9 cellular contexts compared by ENCODE assay signal in the genomic region with DNA sequence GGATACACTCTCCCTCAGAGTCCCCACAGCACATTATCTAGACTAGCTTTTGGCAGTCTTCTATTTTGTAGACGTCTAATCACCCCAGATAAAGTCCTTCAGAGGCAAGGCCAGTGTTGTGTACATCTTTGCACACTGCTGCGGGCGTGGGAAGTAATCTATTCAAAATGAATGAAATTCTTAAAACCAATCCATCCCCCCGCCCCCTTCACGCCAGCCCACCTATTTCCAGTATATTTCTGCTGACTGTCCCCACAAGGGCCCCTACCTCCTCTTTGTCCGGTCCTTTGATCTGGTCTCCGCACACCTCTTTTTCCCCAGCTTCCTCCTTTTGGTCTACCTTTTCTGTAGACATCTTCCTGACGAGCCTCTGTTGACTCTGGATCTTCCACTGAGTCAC. TPM values are rescaled to one million over a fixed set of nuclear protein-coding genes. Genes with fewer than 3 reads are reported as not detected.
DNase-seq lines count a peak whose midpoint lies in the region; FAIRE-seq and TF ChIP-seq lines count a peak whose summit lies in the region.
"Had no signal": no experiment of that assay in that cellular context is flagged by ENCODE, and none has a peak within 500 bp of the region (broad histone marks: within the 10 kb centered on the region; RNA-seq: fewer than 3 reads in every experiment).

No MANE protein-coding gene starts in this region.

- H3K27me3 Mint-ChIP-seq in activated CD4-positive, alpha-beta T cell treated with anti-CD3 and anti-CD28 coated beads, Interleukin-2, amount 10 ng/mL, durations not matched to agents 24 days and 14 days: no peaks in the 10 kb centered on the region

- H3K4me3 ChIP-seq in astrocyte of the cerebellum (ENCODE audit: low read depth, low read length) (peak overlapping the region; percentile 60), lower leg skin (ENCODE audit: low read depth, poor library complexity, severe bottlenecking) (peak overlapping the region; percentile 24)

- DNase-seq in activated CD4-positive, alpha-beta T cell treated with anti-CD3 and anti-CD28 coated beads, Interleukin-2, amount 10 ng/mL, durations not matched to agents 24 days and 14 days: no peak
- DNase-seq in activated CD4-positive, alpha-beta T cell treated with anti-CD3 and anti-CD28 coated beads for 48 hours: no peak
- DNase-seq in astrocyte of the cerebellum (ENCODE audit: low read depth): no peak
- no peak for DNase-seq in lower leg skin (ENCODE audit: low spot score in 2 of 2)
- DNase-seq in DMS79 treated with DMSO at 0.1 percent for 48 hours (lab: John Stamatoyannopoulos, UW): no peak
- DNase-seq in EL: no peak
- DNase-seq in GM19239 (ENCODE audit: insufficient read length, low spot score): no peak

- peaks cover 33% of the 10 kb centered on the region for H3K4me1 Mint-ChIP-seq in activated CD4-positive, alpha-beta T cell treated with anti-CD3 and anti-CD28 coated beads, Interleukin-2, amount 10 ng/mL, durations not matched to agents 24 days and 14 days

- H3K27ac ChIP-seq in temporal lobe (ENCODE audit: low read depth, low read length): peak overlapping the region; percentile 95

- peak overlapping the region; percentile 96 for H3K4me3 Mint-ChIP-seq in activated CD4-positive, alpha-beta T cell treated with anti-CD3 and anti-CD28 coated beads, Interleukin-2, amount 10 ng/mL, durations not matched to agents 24 days and 14 days

- 80 to 82% methylated on average over 8 of the region's 8 CpGs for WGBS in lower leg skin, 2 donors

- intact Hi-C loops in activated CD4-positive, alpha-beta T cell treated with anti-CD3 and anti-CD28 coated beads, Interleukin-2, amount 10 ng/mL, durations not matched to agents 24 days and 14 days (cut with micrococcal nuclease): loop anchor here (5.0 kb wide), 2 partner anchors 65 to 95 kb away; a partner anchor contains a TSS
- intact Hi-C loops in lower leg skin (cut with DNase I; ENCODE audit: low total_unique reads): loop anchor here (10.0 kb wide), 1 partner anchor 322 kb away; no protein-coding TSS in a partner anchor

- H3K36me3 Mint-ChIP-seq in activated CD4-positive, alpha-beta T cell treated with anti-CD3 and anti-CD28 coated beads, Interleukin-2, amount 10 ng/mL, durations not matched to agents 24 days and 14 days (ENCODE audit: low read depth): peaks cover 37% of the 10 kb centered on the region

- in situ Hi-C loops in astrocyte of the cerebellum (cut with HindIII; ENCODE audit: low sequenced_read_pairs): no loop called here

- no peaks in the 10 kb centered on the region for H3K9me3 Mint-ChIP-seq in activated CD4-positive, alpha-beta T cell treated with anti-CD3 and anti-CD28 coated beads, Interleukin-2, amount 10 ng/mL, durations not matched to agents 24 days and 14 days

- peak overlapping the region; percentile 71 for H3K27ac Mint-ChIP-seq in activated CD4-positive, alpha-beta T cell treated with anti-CD3 and anti-CD28 coated beads, Interleukin-2, amount 10 ng/mL, durations not matched to agents 24 days and 14 days

- FAIRE-seq in GM19239 (lab: Jason Lieb, UNC): no peak
- FAIRE-seq: bronchial epithelial cell had no signal

- TF ChIP-seq CTCF in astrocyte of the cerebellum (IDR thresholded peaks at IDR 0.05; ENCODE audit: low read depth, low read length, missing control alignments) (no peak), lower leg skin (IDR thresholded peaks at IDR 0.05) (no peak)

- TF ChIP-seq POLR2A in lower leg skin (IDR thresholded peaks at IDR 0.05): no peak

RNA-seq across cellular contexts. Expression of a gene that starts 0.4 kb away (rescaled TPM):
- total RNA-seq in activated CD4-positive, alpha-beta T cell treated with anti-CD3 and anti-CD28 coated beads, Interleukin-2, amount 10 ng/mL, durations not matched to agents 24 days and 14 days: 29.6 and 32.4 TPM in 2 replicates
- total RNA-seq in lower leg skin (10 to 100 TPM; 25.4 to 68.2 (median 45.1) TPM), temporal lobe (101 TPM)

RNA-seq across cellular contexts. Expression of a gene that starts 0.6 kb away (rescaled TPM):
- 0.24 TPM in 1 of 2 replicates, not detected in the other for total RNA-seq in activated CD4-positive, alpha-beta T cell treated with anti-CD3 and anti-CD28 coated beads, Interleukin-2, amount 10 ng/mL, durations not matched to agents 24 days and 14 days
- total RNA-seq in lower leg skin: not detected
- total RNA-seq in temporal lobe: 20.9 TPM
- total RNA-seq: bronchial epithelial cell had no signal

RNA-seq across cellular contexts. Expression of a gene that starts 17.5 kb away (rescaled TPM):
- total RNA-seq in activated CD4-positive, alpha-beta T cell treated with anti-CD3 and anti-CD28 coated beads, Interleukin-2, amount 10 ng/mL, durations not matched to agents 24 days and 14 days: 0.16 and 0.17 TPM in 2 replicates
- total RNA-seq in lower leg skin: 10 to 100 TPM in 2 of 4 donors, 1 to 10 TPM in 2; 7.3 to 11.6 (median 9.9) TPM
- 0.25 TPM for total RNA-seq in temporal lobe

RNA-seq across cellular contexts. Expression of a gene that starts 20.4 kb away (rescaled TPM):
- total RNA-seq in activated CD4-positive, alpha-beta T cell treated with anti-CD3 and anti-CD28 coated beads, Interleukin-2, amount 10 ng/mL, durations not matched to agents 24 days and 14 days: 60.5 and 60.6 TPM in 2 replicates
- total RNA-seq in lower leg skin (10 to 100 TPM; 19.9 to 30.8 (median 24.3) TPM), temporal lobe (27.5 TPM)

RNA-seq across cellular contexts. Expression of a gene that starts 21.4 kb away (rescaled TPM):
- total RNA-seq in activated CD4-positive, alpha-beta T cell treated with anti-CD3 and anti-CD28 coated beads, Interleukin-2, amount 10 ng/mL, durations not matched to agents 24 days and 14 days: 32.7 and 33.3 TPM in 2 replicates
- total RNA-seq in lower leg skin: 10 to 100 TPM; 23.7 to 44.7 (median 33.9) TPM
- total RNA-seq in temporal lobe: 15.0 TPM

Comparison
In these comparisons a context has a peak if more than half of its experiments do, and no peak if none do; other contexts are left out.
1. RNA of a gene that starts 0.6 kb away (total RNA-seq): 20.9 TPM in temporal lobe (single experiment); 0.24 TPM in activated CD4-positive, alpha-beta T cell treated with anti-CD3 and anti-CD28 coated beads, Interleukin-2, amount 10 ng/mL, durations not matched to agents 24 days and 14 days and not detected in lower leg skin; every median in the first group is over 10 times any median in the second.